In the genomic region with DNA sequence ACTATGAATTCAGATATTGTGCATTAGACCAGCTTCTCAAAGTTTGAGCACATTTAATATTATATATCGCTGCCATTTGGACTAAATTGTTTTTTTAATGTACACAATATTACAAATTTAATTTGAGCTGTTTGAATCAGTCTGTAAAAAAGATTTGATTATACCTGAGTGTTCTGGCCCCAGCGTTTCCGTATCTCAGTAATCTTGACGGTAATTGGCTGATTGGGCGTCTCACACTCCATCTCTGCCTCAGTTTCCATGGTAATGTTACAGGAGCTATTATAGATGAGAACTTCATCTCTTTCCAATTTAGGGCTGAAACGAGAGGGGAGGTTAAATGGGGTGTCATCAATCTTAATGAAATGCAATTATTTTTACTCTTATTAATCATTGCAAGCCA, we compare ENCODE assay signal across 24 cellular contexts.
"Had no signal": no experiment of that assay in that cellular context is flagged by ENCODE, and none has a peak within 500 bp of the region (broad histone marks: within the 10 kb centered on the region; RNA-seq: fewer than 3 reads in every experiment).

No MANE protein-coding gene starts in this region.

- H3K36me3 ChIP-seq: colonic mucosa, esophagus muscularis mucosa, esophagus squamous epithelium, gastrocnemius medialis, gastroesophageal sphincter, heart left ventricle, heart right ventricle had no signal

- H3K27me3 ChIP-seq: colonic mucosa, esophagus muscularis mucosa, esophagus squamous epithelium, foreskin keratinocyte, gastrocnemius medialis, gastroesophageal sphincter had no signal

- ATAC-seq: effector memory CD8-positive, alpha-beta T cell; esophagus mucosa; foreskin keratinocyte; gastrocnemius medialis; gastroesophageal sphincter; heart left ventricle; heart right ventricle had no signal

- H3K9me3 ChIP-seq: colonic mucosa, esophagus muscularis mucosa, esophagus squamous epithelium, gastrocnemius medialis, gastroesophageal sphincter, heart left ventricle, heart right ventricle had no signal

- H3K4me1 ChIP-seq: colonic mucosa, esophagus squamous epithelium, foreskin keratinocyte, gastrocnemius medialis, heart left ventricle, heart right ventricle had no signal

- H3K27ac ChIP-seq: colonic mucosa, coronary artery, dorsolateral prefrontal cortex, epithelial cell of prostate, esophagus muscularis mucosa, foreskin keratinocyte, gastrocnemius medialis, gastroesophageal sphincter, heart left ventricle, heart right ventricle had no signal

- H3K4me3 ChIP-seq: colonic mucosa, coronary artery, dorsolateral prefrontal cortex, esophagus muscularis mucosa, esophagus squamous epithelium, gastrocnemius medialis, gastroesophageal sphincter, heart left ventricle, heart right ventricle had no signal

- DNase-seq: colonic mucosa; cortex of kidney; dermis blood vessel endothelial cell; dorsolateral prefrontal cortex; effector CD4-positive, alpha-beta T cell; effector CD8-positive, alpha-beta T cell; effector memory CD4-positive, alpha-beta T cell; effector memory CD8-positive, alpha-beta T cell; endodermal cell; erythroblast; esophagus squamous epithelium; foreskin fibroblast; foreskin keratinocyte; foreskin melanocyte; gastrocnemius medialis; glutamatergic neuron; head of caudate nucleus; heart left ventricle; heart right ventricle had no signal
